Comparison of ENCODE assay signal across 1 cellular context in genomic region chr16:30998852-30999761, GRCh38.
TF ChIP-seq lines count a peak whose summit lies in the region.

No MANE protein-coding gene starts in this region.

TF ChIP-seq in H1, 55 proteins besides CTCF, POLR2A, EP300 and RAD21:
- TF ChIP-seq TAF1 (IDR thresholded peaks at IDR 0.05; ENCODE audit: low read depth, low read length) (no peak), SAP30 (IDR thresholded peaks at IDR 0.05; ENCODE audit: insufficient read depth, insufficient replicate concordance, low read length) (no peak), PHF8 (conservative IDR thresholded peaks at IDR 0.05; ENCODE audit: low read depth, low read length) (no peak)
